ENCODE assay signal across 12 cellular contexts in genomic region chr2:130327703-130328527, GRCh38. TPM values are rescaled to one million over a fixed set of nuclear protein-coding genes. Genes with fewer than 3 reads are reported as not detected.
A peak's percentile ranks its signal among the peaks of the same experiment; 100 is the strongest.
DNase-seq lines count a peak whose midpoint lies in the region; ATAC-seq, FAIRE-seq and TF ChIP-seq lines count a peak whose summit lies in the region.
"Had no signal": no experiment of that assay in that cellular context is flagged by ENCODE, and none has a peak within 500 bp of the region (broad histone marks: within the 10 kb centered on the region; RNA-seq: fewer than 3 reads in every experiment).

No MANE protein-coding gene starts in this region.

- H3K4me3 ChIP-seq in astrocyte of the cerebellum (ENCODE audit: low read depth, low read length) (no peak overlapping the region), keratinocyte (ENCODE audit: control insufficient read depth in 2 of 3, extremely low read depth in 1 of 3, insufficient read depth in 2 of 3, low read depth in 1 of 3, low read length in 3 of 3) (peak overlapping the region in 2 of 3 experiments; percentile 2 to 25), WERI-Rb-1 (ENCODE audit: low read depth, low read length) (no peak overlapping the region)
- H3K4me3 ChIP-seq: pancreas, transverse colon had no signal

- no peak for TF ChIP-seq CTCF in astrocyte of the cerebellum (IDR thresholded peaks at IDR 0.05; ENCODE audit: low read depth, low read length, missing control alignments)
- no peak for TF ChIP-seq CTCF in keratinocyte (optimal IDR thresholded peaks at IDR 0.05 in 1 of 3, IDR thresholded peaks at IDR 0.05 in 1 of 3, conservative IDR thresholded peaks at IDR 0.05 in 1 of 3; ENCODE audit: extremely low read depth in 1 of 3, insufficient read depth in 2 of 3, low read length in 3 of 3)
- no peak for TF ChIP-seq CTCF in WERI-Rb-1 (IDR thresholded peaks at IDR 0.05; ENCODE audit: low read depth, low read length)

- H3K79me2 ChIP-seq in keratinocyte (ENCODE audit: control insufficient read depth, insufficient read depth, low read length), result no peaks in the 10 kb centered on the region

- H4K20me1 ChIP-seq in keratinocyte (ENCODE audit: control insufficient read depth, extremely low read depth, insufficient read depth, low read length), result no peaks in the 10 kb centered on the region

- peak overlapping the region; percentile 68 for H2AFZ ChIP-seq in keratinocyte (ENCODE audit: control insufficient read depth, low read length)

- DNase-seq in ACHN, result peak; percentile 70
- DNase-seq in LHCN-M2 (ENCODE audit: low read depth), result peak; percentile 66
- peak; percentile 57 for DNase-seq in astrocyte of the cerebellum (ENCODE audit: low read depth)
- DNase-seq in keratinocyte (ENCODE audit: low read depth, low spot score), result peak; percentile 42
- no peak for DNase-seq in AG08396 (ENCODE audit: low spot score)
- no peak for DNase-seq in hepatic stellate cell (ENCODE audit: low spot score)
- DNase-seq in WERI-Rb-1, result no peak
- DNase-seq: Karpas-422, pancreas, transverse colon had no signal

- dilution Hi-C loops in keratinocyte (cut with MboI; ENCODE audit: extremely low pct_ligation_motif_present, low sequenced_read_pairs), result no loop called here

- H3K9me3 ChIP-seq in keratinocyte (ENCODE audit: control insufficient read depth, low read depth, low read length), result no peaks in the 10 kb centered on the region
- H3K9me3 ChIP-seq in WERI-Rb-1 (ENCODE audit: severe bottlenecking), result no peaks in the 10 kb centered on the region
- H3K9me3 ChIP-seq: pancreas, transverse colon had no signal

- no peaks in the 10 kb centered on the region for H3K9me1 ChIP-seq in keratinocyte (ENCODE audit: control insufficient read depth, extremely low read depth, insufficient read depth, low read length)

- no peaks in the 10 kb centered on the region for H3K27me3 ChIP-seq in keratinocyte (ENCODE audit: control insufficient read depth, extremely low read depth, insufficient read depth, low read length)
- no peaks in the 10 kb centered on the region for H3K27me3 ChIP-seq in WERI-Rb-1 (ENCODE audit: insufficient read depth, low read depth, severe bottlenecking)

- FAIRE-seq in keratinocyte (lab: Jason Lieb, UNC), result no peak
- FAIRE-seq: pancreas, TTC549 had no signal

- ATAC-seq in HG02610 (IDR thresholded peaks at IDR 0.05; ENCODE audit: unreplicated experiment), result no peak
- ATAC-seq: pancreas had no signal

- peak overlapping the region; percentile 68 for H3K9ac ChIP-seq in keratinocyte (ENCODE audit: control insufficient read depth, extremely low read depth, insufficient read depth, low read length)

- H3K4me1 ChIP-seq in keratinocyte (ENCODE audit: control insufficient read depth, extremely low read depth, insufficient read depth, low read length), result peaks cover 24% of the 10 kb centered on the region
- H3K4me1 ChIP-seq: pancreas had no signal

- in situ Hi-C loops in ACHN (cut with HindIII; ENCODE audit: low pct_ligation_motif_present, low pct_unique_long_range_greater_than_20kb, low sequenced_read_pairs) (no loop called here), astrocyte of the cerebellum (cut with HindIII; ENCODE audit: low sequenced_read_pairs) (no loop called here)

- H3K4me2 ChIP-seq in keratinocyte (ENCODE audit: control insufficient read depth, extremely low read depth, insufficient read depth, low read depth, low read length), result peak overlapping the region; percentile 73

- H3K36me3 ChIP-seq in keratinocyte (ENCODE audit: control insufficient read depth in 2 of 2, extremely low read depth in 1 of 2, insufficient read depth in 2 of 2, low read length in 2 of 2) (no peaks in the 10 kb centered on the region), WERI-Rb-1 (no peaks in the 10 kb centered on the region)
- H3K36me3 ChIP-seq: pancreas, transverse colon had no signal

- peak overlapping the region; percentile 82 for H3K27ac ChIP-seq in keratinocyte (ENCODE audit: control insufficient read depth, insufficient read depth, low read length)
- H3K27ac ChIP-seq in WERI-Rb-1, result no peak overlapping the region
- H3K27ac ChIP-seq: pancreas, transverse colon had no signal

RNA-seq across cellular contexts. Expression of gene IMP4, which starts 14.8 kb away (rescaled TPM):
- total RNA-seq in LHCN-M2 (2014; rRNA removed), result 114 and 150 TPM in 2 replicates
- 91.7 TPM for polyA plus RNA-seq in LHCN-M2 (2012)
- polyA plus RNA-seq in keratinocyte, result 75.8 to 127 TPM (median 111 TPM) in 3 replicates
- polyA plus RNA-seq in keratinocyte (2011; ENCODE audit: low read depth), result 54.9 TPM
- 82.3 and 145 TPM in 2 replicates for polyA plus RNA-seq in keratinocyte (2011; cell fraction: cytosol; rRNA removed)
- polyA plus RNA-seq in keratinocyte (2011; cell fraction: nucleus; rRNA removed), result 100 and 122 TPM in 2 replicates
- polyA plus RNA-seq in keratinocyte (2012; ENCODE audit: low replicate concordance), result 92.9 and 149 TPM in 2 replicates
- 71.5 to 192 TPM (median 83.7 TPM) in 3 replicates for polyA minus RNA-seq in keratinocyte
- polyA minus RNA-seq in keratinocyte (2011; cell fraction: cytosol; rRNA and poly(A)+ RNA removed), result 117 TPM
- polyA minus RNA-seq in keratinocyte (2011; cell fraction: nucleus; rRNA and poly(A)+ RNA removed), result 26.3 and 30.4 TPM in 2 replicates

RNA-seq across cellular contexts. Expression of gene PTPN18, which starts 27.9 kb away (rescaled TPM):
- total RNA-seq in LHCN-M2 (2014; rRNA removed), result 29.2 and 39.4 TPM in 2 replicates
- 24.7 TPM for polyA plus RNA-seq in LHCN-M2 (2012)
- polyA plus RNA-seq in keratinocyte, result 8.7 to 13.5 TPM (median 9.6 TPM) in 3 replicates
- 4.5 TPM for polyA plus RNA-seq in keratinocyte (2011; ENCODE audit: low read depth)
- polyA plus RNA-seq in keratinocyte (2011; cell fraction: cytosol; rRNA removed), result 6.4 and 7.1 TPM in 2 replicates
- polyA plus RNA-seq in keratinocyte (2011; cell fraction: nucleus; rRNA removed), result 22.7 and 29.3 TPM in 2 replicates
- polyA plus RNA-seq in keratinocyte (2012; ENCODE audit: low replicate concordance), result 5.8 and 9.7 TPM in 2 replicates
- polyA minus RNA-seq in keratinocyte, result 6.3 to 47.6 TPM (median 21.6 TPM) in 3 replicates
- 3.3 TPM for polyA minus RNA-seq in keratinocyte (2011; cell fraction: cytosol; rRNA and poly(A)+ RNA removed)
- polyA minus RNA-seq in keratinocyte (2011; cell fraction: nucleus; rRNA and poly(A)+ RNA removed), result 7.8 and 11.4 TPM in 2 replicates

Comparison
In these comparisons a context has a peak if more than half of its experiments do, and no peak if none do; other contexts are left out.
1. DNase-seq: peak in ACHN (single experiment), LHCN-M2 (single experiment), astrocyte of the cerebellum (single experiment) and keratinocyte (single experiment); none in AG08396 (single experiment), hepatic stellate cell (single experiment) and WERI-Rb-1 (single experiment).
2. H3K4me3 ChIP-seq: peak in keratinocyte (2 of 3); none in astrocyte of the cerebellum (single experiment) and WERI-Rb-1 (single experiment).